7 cellular contexts compared by ENCODE assay signal in the genomic region with DNA sequence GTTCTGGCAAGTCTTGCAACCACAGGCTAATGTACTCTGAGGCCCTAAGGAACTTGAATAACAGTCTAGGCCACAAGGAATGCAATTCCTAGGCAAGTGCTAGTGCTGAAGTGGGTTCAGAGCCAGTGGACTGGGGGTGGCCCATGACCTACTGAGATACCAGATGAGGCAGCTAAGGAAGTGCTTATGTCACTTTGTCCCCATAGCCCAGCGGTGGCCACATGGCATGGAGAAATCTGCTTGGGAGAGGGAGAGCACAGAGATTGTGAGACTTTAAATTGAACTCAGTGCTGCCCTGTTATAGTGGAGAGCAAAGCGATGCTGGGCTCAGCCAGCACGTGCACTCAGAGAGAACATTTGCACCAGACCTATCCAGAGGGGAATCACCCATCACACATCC.
"Had no signal": no experiment of that assay in that cellular context is flagged by ENCODE, and none has a peak within 500 bp of the region (broad histone marks: within the 10 kb centered on the region; RNA-seq: fewer than 3 reads in every experiment).

No MANE protein-coding gene starts in this region.

- H3K27me3 Mint-ChIP-seq: IgD-negative memory B cell had no signal

- H3K9me3 ChIP-seq: HAP-1 had no signal

- H3K4me3 ChIP-seq: GM23248, HAP-1 had no signal

- H3K27ac ChIP-seq: GM23248 had no signal

- H3K9ac ChIP-seq: GM23248 had no signal

- H3K4me3 Mint-ChIP-seq: IgD-negative memory B cell had no signal

- H3K36me3 ChIP-seq: HAP-1 had no signal

- H3K36me3 Mint-ChIP-seq: IgD-negative memory B cell had no signal

- DNase-seq: GM23248, GOT3, H7 had no signal

- ATAC-seq: HCT116, HepG2 had no signal

- H3K27ac Mint-ChIP-seq: IgD-negative memory B cell had no signal

- H3K4me1 Mint-ChIP-seq: IgD-negative memory B cell had no signal

- H3K4me1 ChIP-seq: HAP-1 had no signal
